Comparison of ENCODE assay signal across 1 cellular context in genomic region chr10:5981529-5981928, GRCh38.
TF ChIP-seq lines count a peak whose summit lies in the region.

No MANE protein-coding gene starts in this region.

TF ChIP-seq in K562, 482 proteins besides CTCF, POLR2A, EP300 and RAD21 (continued from another document):
- TF ChIP-seq ZBTB12 (CRISPR knock-in tag; IDR thresholded peaks at IDR 0.05) (0 out of 2 replicates have a peak, but pooled peaks have one; percentile 24), RBBP5 (IDR thresholded peaks at IDR 0.05; ENCODE audit: borderline replicate concordance, insufficient read depth, low read length, poor library complexity, severe bottlenecking) (no peak), TEAD4 (IDR thresholded peaks at IDR 0.05; ENCODE audit: low read length) (peak; percentile 88), TEAD4 (CRISPR knock-in tag; IDR thresholded peaks at IDR 0.05; ENCODE audit: borderline replicate concordance) (no peak), MTF1 (CRISPR knock-in tag; IDR thresholded peaks at IDR 0.05; ENCODE audit: borderline replicate concordance) (no peak), SIX5 (IDR thresholded peaks at IDR 0.05; ENCODE audit: borderline replicate concordance in 1 of 2, insufficient read depth in 1 of 2, low read depth in 1 of 2, low read length in 2 of 2) (no peak), CXXC5 (CRISPR knock-in tag; IDR thresholded peaks at IDR 0.05) (peak; percentile 57), SMARCA4 (IDR thresholded peaks at IDR 0.05) (peak; percentile 59), GTF2A2 (tag; IDR thresholded peaks at IDR 0.05) (no peak), ZBTB33 (CRISPR knock-in tag; IDR thresholded peaks at IDR 0.05) (no peak), HDGF (IDR thresholded peaks at IDR 0.05) (no peak)
